19 cellular contexts compared by ENCODE assay signal in the genomic region with DNA sequence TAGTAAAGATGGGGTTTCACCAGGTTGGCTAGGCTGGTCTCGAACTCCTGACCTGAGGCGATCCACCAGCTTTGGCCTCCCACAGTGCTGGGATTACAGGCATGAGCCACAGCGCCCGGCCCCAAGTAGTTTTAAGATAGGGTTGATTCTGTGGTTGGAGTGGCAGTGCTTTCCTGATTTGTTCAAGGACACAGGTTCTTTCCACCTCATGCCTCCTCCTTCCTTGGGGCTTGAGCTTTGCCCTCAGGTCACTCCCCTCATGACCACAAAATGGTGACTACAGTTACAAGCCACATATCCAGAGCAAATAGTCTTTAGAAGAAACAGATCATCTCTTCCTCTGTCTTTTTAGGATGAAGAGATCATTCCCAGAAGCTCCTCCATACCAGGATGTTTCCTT.
"Had no signal": no experiment of that assay in that cellular context is flagged by ENCODE, and none has a peak within 500 bp of the region (broad histone marks: within the 10 kb centered on the region; RNA-seq: fewer than 3 reads in every experiment).

No MANE protein-coding gene starts in this region.

- H3K27ac ChIP-seq: heart right ventricle, neutrophil, parathyroid adenoma, spleen had no signal

- H3K79me2 ChIP-seq: parathyroid adenoma had no signal

- H3K4me3 Mint-ChIP-seq: activated CD4-positive, alpha-beta T cell treated with anti-CD3 and anti-CD28 coated beads, Interleukin-2, amount 10 ng/mL, durations not matched to agents 7 days and 5 days; activated CD8-positive, alpha-beta T cell treated with anti-CD3 and anti-CD28 coated beads, Interleukin-2, amount 10 ng/mL, durations not matched to agents 7 days and 5 days; activated naive CD4-positive, alpha-beta T cell treated with anti-CD3 and anti-CD28 coated beads for 36 hours; activated naive CD8-positive, alpha-beta T cell treated with anti-CD3 and anti-CD28 coated beads, Interleukin-2, amount 50 U/mL, for 24 hours; activated T-cell treated with anti-CD3 and anti-CD28 coated beads, Interleukin-2, amount 50 U/mL, for 24 hours; natural killer cell; stimulated activated naive B cell treated with anti-CD40 and anti-IgM and Interleukin-4, amounts not matched to agents 10 μg/mL and 1 μg/mL and 100 μg/mL, for 72 hours had no signal

- DNase-seq: activated CD4-positive, alpha-beta T cell treated with anti-CD3 and anti-CD28 coated beads, Interleukin-2, amount 10 ng/mL, durations not matched to agents 7 days and 5 days; activated CD8-positive, alpha-beta T cell treated with anti-CD3 and anti-CD28 coated beads, Interleukin-2, amount 10 ng/mL, durations not matched to agents 7 days and 5 days; activated naive CD4-positive, alpha-beta T cell treated with anti-CD3 and anti-CD28 coated beads for 36 hours; activated naive CD8-positive, alpha-beta T cell treated with anti-CD3 and anti-CD28 coated beads, Interleukin-2, amount 50 U/mL, for 24 hours; activated T-cell treated with anti-CD3 and anti-CD28 coated beads, Interleukin-2, amount 50 U/mL, for 24 hours; anterior cingulate cortex; cortex of kidney; heart right ventricle; left cardiac atrium; natural killer cell; spleen; stimulated activated CD4-positive, alpha-beta T cell treated with anti-CD3 and anti-CD28 coated beads, Interleukin-4, amount 100 ng/mL, for 4 hours; stimulated activated naive B cell treated with anti-CD40 and anti-IgM and Interleukin-4, amounts not matched to agents 10 μg/mL and 1 μg/mL and 100 μg/mL, for 72 hours; T-helper 1 cell; T-helper 9 cell had no signal

- H3K9me3 ChIP-seq: heart right ventricle, neutrophil, spleen had no signal

- H3K4me1 ChIP-seq: heart right ventricle, parathyroid adenoma, spleen had no signal

- H3K9ac ChIP-seq: parathyroid adenoma had no signal

- H3K9me3 Mint-ChIP-seq: activated CD4-positive, alpha-beta T cell treated with anti-CD3 and anti-CD28 coated beads, Interleukin-2, amount 10 ng/mL, durations not matched to agents 7 days and 5 days; activated naive CD4-positive, alpha-beta T cell treated with anti-CD3 and anti-CD28 coated beads for 36 hours; activated naive CD8-positive, alpha-beta T cell treated with anti-CD3 and anti-CD28 coated beads, Interleukin-2, amount 50 U/mL, for 24 hours; activated T-cell treated with anti-CD3 and anti-CD28 coated beads, Interleukin-2, amount 50 U/mL, for 24 hours; activated T-helper 2 cell treated with anti-CD3 and anti-CD28 coated beads, Interferon-gamma antibody, Interleukin-2, Interleukin-4, amounts not matched to agents 10 μg/mL and 5 μg/mL and 100 μg/mL, durations not matched to agents 14 hours and 24 hours and 36 hours; natural killer cell; stimulated activated naive B cell treated with anti-CD40 and anti-IgM and Interleukin-4, amounts not matched to agents 10 μg/mL and 1 μg/mL and 100 μg/mL, for 72 hours had no signal

- H3K36me3 ChIP-seq: heart right ventricle, neutrophil, spleen had no signal

- H3K4me1 Mint-ChIP-seq: activated naive CD8-positive, alpha-beta T cell treated with anti-CD3 and anti-CD28 coated beads, Interleukin-2, amount 50 U/mL, for 24 hours; natural killer cell; stimulated activated naive B cell treated with anti-CD40 and anti-IgM and Interleukin-4, amounts not matched to agents 10 μg/mL and 1 μg/mL and 100 μg/mL, for 72 hours had no signal

- H3K27ac Mint-ChIP-seq: activated CD4-positive, alpha-beta T cell treated with anti-CD3 and anti-CD28 coated beads, Interleukin-2, amount 10 ng/mL, durations not matched to agents 7 days and 5 days; activated CD8-positive, alpha-beta T cell treated with anti-CD3 and anti-CD28 coated beads, Interleukin-2, amount 10 ng/mL, durations not matched to agents 7 days and 5 days; activated naive CD4-positive, alpha-beta T cell treated with anti-CD3 and anti-CD28 coated beads for 36 hours; activated naive CD8-positive, alpha-beta T cell treated with anti-CD3 and anti-CD28 coated beads, Interleukin-2, amount 50 U/mL, for 24 hours; activated T-cell treated with anti-CD3 and anti-CD28 coated beads, Interleukin-2, amount 50 U/mL, for 24 hours; activated T-helper 2 cell treated with anti-CD3 and anti-CD28 coated beads, Interferon-gamma antibody, Interleukin-2, Interleukin-4, amounts not matched to agents 10 μg/mL and 5 μg/mL and 100 μg/mL, durations not matched to agents 14 hours and 24 hours and 36 hours; natural killer cell; stimulated activated naive B cell treated with anti-CD40 and anti-IgM and Interleukin-4, amounts not matched to agents 10 μg/mL and 1 μg/mL and 100 μg/mL, for 72 hours had no signal

- H3K36me3 Mint-ChIP-seq: natural killer cell; stimulated activated naive B cell treated with anti-CD40 and anti-IgM and Interleukin-4, amounts not matched to agents 10 μg/mL and 1 μg/mL and 100 μg/mL, for 72 hours had no signal

- H3K4me3 ChIP-seq: heart right ventricle, spleen had no signal

- H2AFZ ChIP-seq: parathyroid adenoma had no signal

- H3K27me3 Mint-ChIP-seq: activated CD4-positive, alpha-beta T cell treated with anti-CD3 and anti-CD28 coated beads, Interleukin-2, amount 10 ng/mL, durations not matched to agents 7 days and 5 days; activated naive CD8-positive, alpha-beta T cell treated with anti-CD3 and anti-CD28 coated beads, Interleukin-2, amount 50 U/mL, for 24 hours; activated T-cell treated with anti-CD3 and anti-CD28 coated beads, Interleukin-2, amount 50 U/mL, for 24 hours; stimulated activated naive B cell treated with anti-CD40 and anti-IgM and Interleukin-4, amounts not matched to agents 10 μg/mL and 1 μg/mL and 100 μg/mL, for 72 hours had no signal

- H3K27me3 ChIP-seq: heart right ventricle, neutrophil, spleen had no signal

- ATAC-seq: activated CD8-positive, alpha-beta T cell treated with anti-CD3 and anti-CD28 coated beads, Interleukin-2, amount 10 ng/mL, durations not matched to agents 7 days and 5 days; activated naive CD8-positive, alpha-beta T cell treated with anti-CD3 and anti-CD28 coated beads, Interleukin-2, amount 50 U/mL, for 24 hours; heart right ventricle; left cardiac atrium; natural killer cell; sciatic nerve; stimulated activated naive B cell treated with anti-CD40 and anti-IgM and Interleukin-4, amounts not matched to agents 10 μg/mL and 1 μg/mL and 100 μg/mL, for 72 hours had no signal
